ENCODE assay signal across 7 cellular contexts in genomic region chr3:190222916-190223315, GRCh38.
"Had no signal": no experiment of that assay in that cellular context is flagged by ENCODE, and none has a peak within 500 bp of the region (broad histone marks: within the 10 kb centered on the region; RNA-seq: fewer than 3 reads in every experiment).

No MANE protein-coding gene starts in this region.

- H3K4me3 ChIP-seq: GM12878 had no signal

- FAIRE-seq: G401.6, GM12878, GM12891, GM18507, GM19239 had no signal

- DNase-seq: GDM1, GF-D8 had no signal
